ENCODE assay signal across 1 cellular context in the genomic region with DNA sequence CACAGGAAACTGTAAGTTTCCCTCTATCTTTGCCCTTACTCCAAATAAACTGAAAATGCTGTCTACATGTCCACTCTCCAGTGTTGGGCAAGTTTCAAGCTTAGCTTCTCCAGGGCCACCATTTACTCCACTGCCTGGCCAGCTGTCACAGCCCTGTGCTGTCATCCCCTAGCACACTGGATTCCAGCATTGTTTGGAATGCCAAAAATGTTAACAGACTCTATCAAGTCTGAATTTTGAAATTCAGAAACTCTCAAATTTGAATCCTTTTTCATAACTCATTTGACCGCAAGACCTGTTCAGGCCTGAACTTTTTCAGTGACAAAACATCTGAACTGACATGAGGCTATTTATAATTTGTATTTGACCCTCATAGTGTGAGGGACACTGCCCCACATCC.
TF ChIP-seq lines count a peak whose summit lies in the region.

No MANE protein-coding gene starts in this region.

TF ChIP-seq in IMR-90, 13 proteins besides CTCF, POLR2A, EP300 and RAD21:
- TF ChIP-seq SMC3 (IDR thresholded peaks at IDR 0.05; ENCODE audit: low read depth, low read length) (no peak), NFE2L2 (IDR thresholded peaks at IDR 0.05; ENCODE audit: low read depth, low read length) (no peak), FOS (IDR thresholded peaks at IDR 0.05; ENCODE audit: low read depth, low read length) (no peak), MAFK (IDR thresholded peaks at IDR 0.05; ENCODE audit: low read depth, low read length) (no peak), BHLHE40 (IDR thresholded peaks at IDR 0.05; ENCODE audit: low read depth, low read length) (no peak), RCOR1 (IDR thresholded peaks at IDR 0.05; ENCODE audit: insufficient replicate concordance, low read length) (no peak), MAZ (IDR thresholded peaks at IDR 0.05; ENCODE audit: borderline replicate concordance, low read depth, low read length) (no peak), MXI1 (IDR thresholded peaks at IDR 0.05; ENCODE audit: borderline replicate concordance, low read depth, low read length) (no peak), RFX5 (IDR thresholded peaks at IDR 0.05; ENCODE audit: low read depth, low read length) (no peak), CHD1 (IDR thresholded peaks at IDR 0.05; ENCODE audit: low read depth, low read length) (no peak), CEBPB (IDR thresholded peaks at IDR 0.05; ENCODE audit: low read depth, low read length) (no peak)
- TF ChIP-seq, protein P1, sequence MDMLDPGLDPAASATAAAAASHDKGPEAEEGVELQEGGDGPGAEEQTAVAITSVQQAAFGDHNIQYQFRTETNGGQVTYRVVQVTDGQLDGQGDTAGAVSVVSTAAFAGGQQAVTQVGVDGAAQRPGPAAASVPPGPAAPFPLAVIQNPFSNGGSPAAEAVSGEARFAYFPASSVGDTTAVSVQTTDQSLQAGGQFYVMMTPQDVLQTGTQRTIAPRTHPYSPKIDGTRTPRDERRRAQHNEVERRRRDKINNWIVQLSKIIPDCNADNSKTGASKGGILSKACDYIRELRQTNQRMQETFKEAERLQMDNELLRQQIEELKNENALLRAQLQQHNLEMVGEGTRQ (IDR thresholded peaks at IDR 0.05; ENCODE audit: low read depth, low read length): no peak
- TF ChIP-seq, protein P2, sequence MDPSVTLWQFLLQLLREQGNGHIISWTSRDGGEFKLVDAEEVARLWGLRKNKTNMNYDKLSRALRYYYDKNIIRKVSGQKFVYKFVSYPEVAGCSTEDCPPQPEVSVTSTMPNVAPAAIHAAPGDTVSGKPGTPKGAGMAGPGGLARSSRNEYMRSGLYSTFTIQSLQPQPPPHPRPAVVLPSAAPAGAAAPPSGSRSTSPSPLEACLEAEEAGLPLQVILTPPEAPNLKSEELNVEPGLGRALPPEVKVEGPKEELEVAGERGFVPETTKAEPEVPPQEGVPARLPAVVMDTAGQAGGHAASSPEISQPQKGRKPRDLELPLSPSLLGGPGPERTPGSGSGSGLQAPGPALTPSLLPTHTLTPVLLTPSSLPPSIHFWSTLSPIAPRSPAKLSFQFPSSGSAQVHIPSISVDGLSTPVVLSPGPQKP (IDR thresholded peaks at IDR 0.05; ENCODE audit: borderline replicate concordance, low read depth, low read length): no peak
